1 cellular context compared by ENCODE assay signal in genomic region chr12:47704719-47705118, GRCh38.
A peak's percentile ranks its signal among the peaks of the same experiment; 100 is the strongest.
TF ChIP-seq lines count a peak whose summit lies in the region.

No MANE protein-coding gene starts in this region.

TF ChIP-seq in HepG2, 621 proteins besides CTCF, POLR2A, EP300 and RAD21:
- TF ChIP-seq SRSF4 (IDR thresholded peaks at IDR 0.05; ENCODE audit: low read depth, low read length, poor library complexity, severe bottlenecking) (no peak), ZBTB38 (CRISPR knock-in tag; IDR thresholded peaks at IDR 0.05) (no peak), ZNF770 (CRISPR knock-in tag; IDR thresholded peaks at IDR 0.05) (peak; percentile 64)
